In genomic region chr7:137895301-137896201, GRCh38 we compare ENCODE assay signal across 8 cellular contexts. TPM values are rescaled to one million over a fixed set of nuclear protein-coding genes. Genes with fewer than 3 reads are reported as not detected.
DNase-seq lines count a peak whose midpoint lies in the region; ATAC-seq and TF ChIP-seq lines count a peak whose summit lies in the region.

No MANE protein-coding gene starts in this region.

- H3K27me3 ChIP-seq in smooth muscle cell (ENCODE audit: low read depth): no peaks in the 10 kb centered on the region
- H3K27me3 ChIP-seq in GM23338 (ENCODE audit: insufficient read depth): no peaks in the 10 kb centered on the region
- no peaks in the 10 kb centered on the region for H3K27me3 ChIP-seq in BE2C

- DNase-seq in activated naive CD4-positive, alpha-beta T cell treated with anti-CD3 and anti-CD28 coated beads for 36 hours: peak; percentile 43
- DNase-seq in activated naive CD4-positive, alpha-beta T cell (lab: John Stamatoyannopoulos, UW): no peak
- DNase-seq in stimulated activated naive B cell treated with anti-CD40 and anti-IgM and Interleukin-4, amounts not matched to agents 10 μg/mL and 1 μg/mL and 100 μg/mL, for 72 hours: no peak
- DNase-seq in smooth muscle cell (lab: John Stamatoyannopoulos, UW; ENCODE audit: unreplicated experiment) (no peak), GM23338 (ENCODE audit: low spot score) (no peak), BE2C (no peak)

- peaks cover 22% of the 10 kb centered on the region for H3K4me1 Mint-ChIP-seq in activated naive CD4-positive, alpha-beta T cell treated with anti-CD3 and anti-CD28 coated beads for 36 hours (ENCODE audit: low read depth)
- peaks cover 19 to 50% of the 10 kb centered on the region in 2 donors for H3K4me1 Mint-ChIP-seq in stimulated activated naive B cell treated with anti-CD40 and anti-IgM and Interleukin-4, amounts not matched to agents 10 μg/mL and 1 μg/mL and 100 μg/mL, for 72 hours
- H3K4me1 Mint-ChIP-seq in GM23338: peaks cover 20% of the 10 kb centered on the region

- no peaks in the 10 kb centered on the region for H3K27me3 Mint-ChIP-seq in activated naive CD4-positive, alpha-beta T cell treated with anti-CD3 and anti-CD28 coated beads for 36 hours (ENCODE audit: low read depth)
- H3K27me3 Mint-ChIP-seq in stimulated activated naive B cell treated with anti-CD40 and anti-IgM and Interleukin-4, amounts not matched to agents 10 μg/mL and 1 μg/mL and 100 μg/mL, for 72 hours: no peaks in the 10 kb centered on the region
- peaks cover 6% of the 10 kb centered on the region for H3K27me3 Mint-ChIP-seq in GM23338 (ENCODE audit: insufficient read depth, low read depth, poor library complexity)

- peak overlapping the region; percentile 71 for H3K27ac Mint-ChIP-seq in activated naive CD4-positive, alpha-beta T cell treated with anti-CD3 and anti-CD28 coated beads for 36 hours
- peak overlapping the region; percentile 88 for H3K27ac Mint-ChIP-seq in stimulated activated naive B cell treated with anti-CD40 and anti-IgM and Interleukin-4, amounts not matched to agents 10 μg/mL and 1 μg/mL and 100 μg/mL, for 72 hours
- H3K27ac Mint-ChIP-seq in GM23338: no peak overlapping the region

- H3K9ac ChIP-seq in smooth muscle cell (ENCODE audit: low read depth): no peak overlapping the region

- no peak overlapping the region for H3K4me2 ChIP-seq in smooth muscle cell
- H3K4me2 ChIP-seq in GM23338: no peak overlapping the region

- peaks cover 6% of the 10 kb centered on the region for H3K79me2 ChIP-seq in smooth muscle cell (ENCODE audit: low read depth)
- 0 out of 2 replicates have a peak, but pooled peaks cover 3% of the 10 kb centered on the region for H3K79me2 ChIP-seq in GM23338 (replicated peaks; ENCODE audit: insufficient read depth)

- intact Hi-C loops in activated naive CD4-positive, alpha-beta T cell treated with anti-CD3 and anti-CD28 coated beads for 36 hours (cut with micrococcal nuclease): loop anchor here (2.0 to 10.0 kb wide), 3 partner anchors 15 to 121 kb away; no protein-coding TSS in a partner anchor

- ATAC-seq in GM21717 (IDR thresholded peaks at IDR 0.05; ENCODE audit: unreplicated experiment) (peak; percentile 82), HG03439 (IDR thresholded peaks at IDR 0.05; ENCODE audit: unreplicated experiment) (peak; percentile 63), GM23338 (no peak)
- peak; percentile 70 to 76 for ATAC-seq in stimulated activated naive B cell treated with anti-CD40 and anti-IgM and Interleukin-4, amounts not matched to agents 10 μg/mL and 1 μg/mL and 100 μg/mL, for 72 hours (replicated peaks)

- H2AFZ ChIP-seq in smooth muscle cell (ENCODE audit: low read depth) (no peak overlapping the region), GM23338 (no peak overlapping the region)

- peaks cover 13% of the 10 kb centered on the region for H3K36me3 Mint-ChIP-seq in activated naive CD4-positive, alpha-beta T cell treated with anti-CD3 and anti-CD28 coated beads for 36 hours (ENCODE audit: low read depth)
- H3K36me3 Mint-ChIP-seq in stimulated activated naive B cell treated with anti-CD40 and anti-IgM and Interleukin-4, amounts not matched to agents 10 μg/mL and 1 μg/mL and 100 μg/mL, for 72 hours: peaks cover 36 to 57% of the 10 kb centered on the region in 2 donors
- H3K36me3 Mint-ChIP-seq in GM23338 (ENCODE audit: low read depth): peaks cover 54% of the 10 kb centered on the region

- H3K9me2 ChIP-seq in GM23338 (ENCODE audit: insufficient read depth): no peaks in the 10 kb centered on the region

- no peaks in the 10 kb centered on the region for H3F3A ChIP-seq in smooth muscle cell (ENCODE audit: low read depth)
- H3F3A ChIP-seq in GM23338 (replicated peaks; ENCODE audit: low read depth): no peaks in the 10 kb centered on the region

- H4K20me1 ChIP-seq in smooth muscle cell (ENCODE audit: low read depth) (peaks cover 11% of the 10 kb centered on the region), GM23338 (replicated peaks; ENCODE audit: insufficient read depth) (no peaks in the 10 kb centered on the region)

- H3K9me3 Mint-ChIP-seq in activated naive CD4-positive, alpha-beta T cell treated with anti-CD3 and anti-CD28 coated beads for 36 hours: no peaks in the 10 kb centered on the region
- H3K9me3 Mint-ChIP-seq in stimulated activated naive B cell treated with anti-CD40 and anti-IgM and Interleukin-4, amounts not matched to agents 10 μg/mL and 1 μg/mL and 100 μg/mL, for 72 hours: no peaks in the 10 kb centered on the region
- no peaks in the 10 kb centered on the region; the same call in 1 of the 3 replicates for H3K9me3 Mint-ChIP-seq in GM23338

- CTCF ChIA-PET in activated naive CD4-positive, alpha-beta T cell treated with anti-CD3 and anti-CD28 coated beads for 36 hours (lab: Charles Lee): interaction anchor here (0.9 to 4.0 kb wide), 5 partner anchors 10 to 289 kb away, joined by 3 to 26 read pairs (median 3); no protein-coding TSS in a partner anchor

- H3K9me3 ChIP-seq in smooth muscle cell (replicated peaks; ENCODE audit: low read depth) (no peaks in the 10 kb centered on the region), BE2C (no peaks in the 10 kb centered on the region)

- H3K36me3 ChIP-seq in smooth muscle cell (ENCODE audit: low read depth) (peaks cover 13% of the 10 kb centered on the region), GM23338 (ENCODE audit: insufficient read depth) (0 out of 2 replicates have a peak, but pooled peaks cover 16% of the 10 kb centered on the region), BE2C (no peaks in the 10 kb centered on the region; the same call in none of the 2 replicates)

- H3K27ac ChIP-seq in smooth muscle cell (ENCODE audit: low read depth): no peak overlapping the region
- no peak overlapping the region for H3K27ac ChIP-seq in GM23338 (ENCODE audit: low read depth)

- H3K4me3 ChIP-seq in smooth muscle cell: no peak overlapping the region
- no peak overlapping the region for H3K4me3 ChIP-seq in GM23338
- H3K4me3 ChIP-seq in BE2C (ENCODE audit: low read depth, low read length): no peak overlapping the region

- 89% methylated on average over 8 of the region's 8 CpGs for WGBS in smooth muscle cell (ENCODE audit: low lambda C conversion rate)

- H3K4me3 Mint-ChIP-seq in activated naive CD4-positive, alpha-beta T cell treated with anti-CD3 and anti-CD28 coated beads for 36 hours: no peak overlapping the region
- peak overlapping the region; percentile 31 to 64 for H3K4me3 Mint-ChIP-seq in stimulated activated naive B cell treated with anti-CD40 and anti-IgM and Interleukin-4, amounts not matched to agents 10 μg/mL and 1 μg/mL and 100 μg/mL, for 72 hours
- H3K4me3 Mint-ChIP-seq in GM23338: no peak overlapping the region

- H3K4me1 ChIP-seq in smooth muscle cell (ENCODE audit: low read depth) (no peaks in the 10 kb centered on the region), GM23338 (ENCODE audit: insufficient read depth) (peaks cover 10% of the 10 kb centered on the region), BE2C (peaks cover 9% of the 10 kb centered on the region)

- TF ChIP-seq CTCF in smooth muscle cell (IDR thresholded peaks at IDR 0.05; ENCODE audit: borderline replicate concordance, insufficient read depth, poor library complexity, severe bottlenecking) (no peak), GM23338 (conservative IDR thresholded peaks at IDR 0.05; ENCODE audit: low read depth in 2 of 2) (no peak), BE2C (IDR thresholded peaks at IDR 0.05; ENCODE audit: low read depth, low read length) (no peak)

TF ChIP-seq in GM23338, 12 proteins besides CTCF, POLR2A, EP300 and RAD21:
- TF ChIP-seq JUNB (IDR thresholded peaks at IDR 0.05; ENCODE audit: unreplicated experiment) (no peak), POLR2AphosphoS5 (IDR thresholded peaks at IDR 0.05; ENCODE audit: low read depth) (no peak), REST (IDR thresholded peaks at IDR 0.05; ENCODE audit: unreplicated experiment) (no peak)
TF ChIP-seq in GM23338: peak in this region for 0.

RNA-seq across cellular contexts. Expression of gene DGKI, which starts 48.8 kb away (rescaled TPM):
- total RNA-seq in activated naive CD4-positive, alpha-beta T cell treated with anti-CD3 and anti-CD28 coated beads for 36 hours: 1 to 10 TPM; 2.0 to 2.7 TPM
- 3.5 and 6.2 TPM in 2 replicates for total RNA-seq in smooth muscle cell
- polyA plus RNA-seq in smooth muscle cell (1.6 and 2.5 TPM in 2 replicates), GM23338 (2016; fragmentation: Nextera tagmentation; extraction: Ambion mirVana) (0.16 and 0.40 TPM in 2 replicates)
- 0.39 and 1.0 TPM in 2 replicates for total RNA-seq in GM23338 (2014; rRNA removed; shearing (Covaris generic))
- 4.0 TPM for polyA plus RNA-seq in BE2C (2012; ENCODE audit: insufficient read depth, insufficient read length, low read depth)

Comparison
In these comparisons a context has a peak if more than half of its experiments do, and no peak if none do; other contexts are left out.
1. H3K4me3 Mint-ChIP-seq: peak in stimulated activated naive B cell treated with anti-CD40 and anti-IgM and Interleukin-4, amounts not matched to agents 10 μg/mL and 1 μg/mL and 100 μg/mL, for 72 hours (2 of 2); none in activated naive CD4-positive, alpha-beta T cell treated with anti-CD3 and anti-CD28 coated beads for 36 hours (single experiment) and GM23338 (single experiment).